ENCODE assay signal across 12 cellular contexts in genomic region chr10:58641708-58642107, GRCh38.
DNase-seq lines count a peak whose midpoint lies in the region; ATAC-seq and TF ChIP-seq lines count a peak whose summit lies in the region.
"Had no signal": no experiment of that assay in that cellular context is flagged by ENCODE, and none has a peak within 500 bp of the region (broad histone marks: within the 10 kb centered on the region; RNA-seq: fewer than 3 reads in every experiment).

No MANE protein-coding gene starts in this region.

- no peak for ATAC-seq in HCT116
- peak; percentile 27 for ATAC-seq in gastroesophageal sphincter
- no peak for ATAC-seq in HG02970 (IDR thresholded peaks at IDR 0.05; ENCODE audit: low FRiP score, unreplicated experiment)
- ATAC-seq: activated naive CD8-positive, alpha-beta T cell treated with anti-CD3 and anti-CD28 coated beads, Interleukin-2, amount 50 U/mL, for 24 hours; natural killer cell treated with Interleukin-12 subunit alpha and Interleukin-12 subunit beta and Interleukin-15 and Interleukin-18, amount 100 ng/mL, for 72 hours had no signal

- 11 to 35% methylated on average over 2 of the region's 2 CpGs for WGBS in gastroesophageal sphincter (ENCODE audit: low coverage in 1 of 2), 2 donors
- WGBS in smooth muscle cell (ENCODE audit: low lambda C conversion rate) = 25% methylated on average over 2 of the region's 2 CpGs
- 55 to 64% methylated on average over 2 of the region's 2 CpGs for WGBS in thyroid gland, 2 donors

- TF ChIP-seq CTCF in HCT116 (IDR thresholded peaks at IDR 0.05 in 2 of 3, conservative IDR thresholded peaks at IDR 0.05 in 1 of 3; ENCODE audit: borderline replicate concordance in 1 of 3, insufficient read depth in 1 of 3, low read depth in 2 of 3, low read length in 2 of 3) (no peak), gastroesophageal sphincter (IDR thresholded peaks at IDR 0.05) (no peak), smooth muscle cell (IDR thresholded peaks at IDR 0.05; ENCODE audit: borderline replicate concordance, insufficient read depth, poor library complexity, severe bottlenecking) (no peak), thyroid gland (IDR thresholded peaks at IDR 0.05) (no peak)

- DNase-seq in HCT116 (ENCODE audit: low read depth, low spot score) (no peak), astrocyte of the hippocampus (ENCODE audit: low read depth, low spot score) (peak; percentile 74), smooth muscle cell (lab: John Stamatoyannopoulos, UW; ENCODE audit: unreplicated experiment) (no peak), middle frontal gyrus (ENCODE audit: extremely low spot score, low spot score) (no peak), thyroid gland (no peak)
- DNase-seq: activated naive CD8-positive, alpha-beta T cell treated with anti-CD3 and anti-CD28 coated beads, Interleukin-2, amount 50 U/mL, for 24 hours; CD4-positive, CD25-positive, alpha-beta regulatory T cell; GF-D8; head of caudate nucleus had no signal

- RAD21 ChIA-PET in HCT116 (lab: Charles Lee; ENCODE audit: low non-redundant PET in 1 of 2, low total read pairs in 2 of 2, uncharacterized antibody in 2 of 2, unreplicated experiment in 2 of 2) = interaction anchor here in 1 of 2 experiments (1.1 kb wide), 1 partner anchor 111 kb away, joined by 4 read pairs; no protein-coding TSS in a partner anchor

- H3K4me3 ChIP-seq in HCT116 (replicated peaks in 1 of 2; ENCODE audit: low read depth in 1 of 2, low read length in 2 of 2) = no peak overlapping the region
- no peak overlapping the region for H3K4me3 ChIP-seq in gastroesophageal sphincter
- peak overlapping the region; percentile 8 for H3K4me3 ChIP-seq in smooth muscle cell
- no peak overlapping the region for H3K4me3 ChIP-seq in thyroid gland (replicated peaks in 1 of 3)

- H3K27me3 ChIP-seq in HCT116 (ENCODE audit: insufficient read depth, low read length) = 0 out of 2 replicates have a peak, but pooled peaks cover 16% of the 10 kb centered on the region
- H3K27me3 ChIP-seq in gastroesophageal sphincter = no peaks in the 10 kb centered on the region
- H3K27me3 ChIP-seq in smooth muscle cell (ENCODE audit: low read depth) = no peaks in the 10 kb centered on the region
- H3K27me3 ChIP-seq in thyroid gland = no peaks in the 10 kb centered on the region

- no peaks in the 10 kb centered on the region for H3K9me2 ChIP-seq in HCT116 (ENCODE audit: insufficient read depth)

- H3K4me1 ChIP-seq in HCT116 (ENCODE audit: control insufficient read depth in 1 of 2, insufficient read depth in 2 of 2, low read length in 2 of 2) (no peaks in the 10 kb centered on the region), gastroesophageal sphincter (peaks cover 4 to 63% (median 10%) of the 10 kb centered on the region in 3 donors), smooth muscle cell (ENCODE audit: low read depth) (peaks cover 15% of the 10 kb centered on the region), thyroid gland (no peaks in the 10 kb centered on the region)

- peak overlapping the region; percentile 73 for H2AFZ ChIP-seq in HCT116 (ENCODE audit: low read depth, low read length, poor library complexity, severe bottlenecking)
- H2AFZ ChIP-seq in smooth muscle cell (ENCODE audit: low read depth) = no peak overlapping the region

- no peak for TF ChIP-seq POLR2A in HCT116 (IDR thresholded peaks at IDR 0.05; ENCODE audit: borderline replicate concordance, extremely low read depth, insufficient read depth, insufficient read length)
- TF ChIP-seq POLR2A in gastroesophageal sphincter (IDR thresholded peaks at IDR 0.05) = no peak
- no peak for TF ChIP-seq POLR2A in thyroid gland (IDR thresholded peaks at IDR 0.05)

- H4K20me1 ChIP-seq in HCT116 (ENCODE audit: insufficient read depth) = no peaks in the 10 kb centered on the region
- peaks cover 8% of the 10 kb centered on the region for H4K20me1 ChIP-seq in smooth muscle cell (ENCODE audit: low read depth)

- H3K27ac ChIP-seq in HCT116 (ENCODE audit: low read depth, low read length) (no peak overlapping the region), gastroesophageal sphincter (peak overlapping the region; percentile 45 to 69 (median 60)), smooth muscle cell (ENCODE audit: low read depth) (peak overlapping the region; percentile 65), thyroid gland (no peak overlapping the region)

- no TSS peak for BruUV-seq in HCT116 (replicated peaks; lab: Mats Ljungman, UMichigan)

- CTCF ChIA-PET in HCT116 (lab: Charles Lee) = interaction anchor here (1.0 to 1.7 kb wide), 2 partner anchors 111 to 227 kb away, joined by 12 to 21 read pairs; no protein-coding TSS in a partner anchor

- TF ChIP-seq RAD21 in HCT116 (IDR thresholded peaks at IDR 0.05; ENCODE audit: low read depth) = no peak

- no peaks in the 10 kb centered on the region for H3K79me2 ChIP-seq in HCT116 (ENCODE audit: insufficient read depth, low read length)
- H3K79me2 ChIP-seq in smooth muscle cell (ENCODE audit: low read depth) = peaks cover 7% of the 10 kb centered on the region

- TF ChIP-seq EP300 in gastroesophageal sphincter (IDR thresholded peaks at IDR 0.05) = no peak

- H3F3A ChIP-seq in smooth muscle cell (ENCODE audit: low read depth) = peaks cover 3% of the 10 kb centered on the region

- intact Hi-C loops in HCT116 (cut with micrococcal nuclease) = loop anchor here (1.0 to 2.0 kb wide), 3 partner anchors 110 to 342 kb away; no protein-coding TSS in a partner anchor
- intact Hi-C loops in thyroid gland (cut with DNase I) = loop anchor here (5.0 kb wide), 1 partner anchor 109 kb away; no protein-coding TSS in a partner anchor

- POLR2A ChIA-PET in HCT116 (lab: Charles Lee) = interaction anchor here (1.0 kb wide), 1 partner anchor 240 kb away, joined by 3 read pairs; no protein-coding TSS in a partner anchor

- H3K4me2 ChIP-seq in HCT116 (ENCODE audit: low read length) = no peak overlapping the region
- H3K4me2 ChIP-seq in smooth muscle cell = peak overlapping the region; percentile 72

- no peaks in the 10 kb centered on the region for H3K9me3 ChIP-seq in HCT116 (ENCODE audit: control insufficient read depth in 1 of 2, insufficient read depth in 1 of 2, low read depth in 1 of 2, low read length in 2 of 2)
- no peaks in the 10 kb centered on the region for H3K9me3 ChIP-seq in gastroesophageal sphincter
- H3K9me3 ChIP-seq in smooth muscle cell (replicated peaks; ENCODE audit: low read depth) = no peaks in the 10 kb centered on the region
- H3K9me3 ChIP-seq in thyroid gland = no peaks in the 10 kb centered on the region

- no peak overlapping the region for H3K9ac ChIP-seq in HCT116 (ENCODE audit: low read length)
- no peak overlapping the region for H3K9ac ChIP-seq in smooth muscle cell (ENCODE audit: low read depth)

- H3K36me3 ChIP-seq in HCT116 (ENCODE audit: control insufficient read depth in 1 of 2, insufficient read depth in 2 of 2, low read length in 2 of 2) = no peaks in the 10 kb centered on the region
- no peaks in the 10 kb centered on the region for H3K36me3 ChIP-seq in gastroesophageal sphincter
- no peaks in the 10 kb centered on the region for H3K36me3 ChIP-seq in smooth muscle cell (ENCODE audit: low read depth)
- H3K36me3 ChIP-seq in thyroid gland = no peaks in the 10 kb centered on the region

TF ChIP-seq in HCT116, 20 proteins besides CTCF, POLR2A, EP300 and RAD21 (continues in another document):
- TF ChIP-seq SIN3A (IDR thresholded peaks at IDR 0.05; ENCODE audit: low read depth) = no peak
- TF ChIP-seq, protein P1, sequence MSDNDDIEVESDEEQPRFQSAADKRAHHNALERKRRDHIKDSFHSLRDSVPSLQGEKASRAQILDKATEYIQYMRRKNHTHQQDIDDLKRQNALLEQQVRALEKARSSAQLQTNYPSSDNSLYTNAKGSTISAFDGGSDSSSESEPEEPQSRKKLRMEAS (IDR thresholded peaks at IDR 0.05) = no peak
- no peak for TF ChIP-seq TCF7L2 (IDR thresholded peaks at IDR 0.05; ENCODE audit: borderline replicate concordance, extremely low read depth, insufficient read depth, insufficient read length)
- no peak for TF ChIP-seq CBX3 (IDR thresholded peaks at IDR 0.05; ENCODE audit: low read depth)
- no peak for TF ChIP-seq SRF (IDR thresholded peaks at IDR 0.05; ENCODE audit: low read depth)
- no peak for TF ChIP-seq ZBTB33 (IDR thresholded peaks at IDR 0.05; ENCODE audit: extremely low read depth, insufficient replicate concordance, low read length)
- TF ChIP-seq ZFX (IDR thresholded peaks at IDR 0.05) = no peak

Comparison
In these comparisons a context has a peak if more than half of its experiments do, and no peak if none do; other contexts are left out.
1. H3K27ac ChIP-seq: peak in gastroesophageal sphincter (4 of 4) and smooth muscle cell (single experiment); none in HCT116 (single experiment) and thyroid gland (0 of 3).